1 cellular context compared by ENCODE assay signal in the genomic region with DNA sequence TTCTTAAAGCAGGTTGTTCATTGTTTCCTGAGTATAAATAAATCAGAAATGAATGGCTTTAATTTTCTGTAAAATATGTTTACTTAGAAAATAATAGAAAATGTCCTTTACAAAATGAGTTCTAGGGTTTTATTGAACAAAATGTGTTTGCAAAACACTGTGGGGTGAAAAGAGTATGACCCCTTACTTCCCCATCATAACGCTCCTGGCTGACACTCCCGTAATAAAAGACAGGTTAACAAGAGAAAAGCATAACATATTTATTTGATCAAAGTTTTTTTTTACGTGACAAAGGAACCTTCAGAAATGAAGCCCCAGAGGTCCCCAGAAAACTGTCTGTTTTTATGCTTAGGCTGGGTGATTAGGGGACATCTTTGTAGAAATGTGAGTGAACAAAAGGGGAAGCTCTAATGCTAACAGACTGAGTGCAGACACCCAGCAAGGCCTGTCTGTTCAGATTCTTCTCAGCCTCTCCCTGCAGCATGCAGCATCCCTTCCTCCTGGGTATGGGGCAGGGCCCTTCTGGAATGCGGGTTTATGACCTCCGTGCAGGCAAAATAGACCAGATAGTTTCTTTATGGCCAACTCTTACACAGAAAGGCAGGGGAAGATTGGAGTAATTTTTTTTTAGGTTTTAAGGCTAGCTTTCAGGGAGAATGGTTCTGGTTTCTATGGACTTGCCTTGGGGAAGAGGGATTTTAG.
TF ChIP-seq lines count a peak whose summit lies in the region.

No MANE protein-coding gene starts in this region.

TF ChIP-seq in GM23338, 12 proteins besides CTCF, POLR2A, EP300 and RAD21 (continued from another document):
- TF ChIP-seq, protein P1, sequence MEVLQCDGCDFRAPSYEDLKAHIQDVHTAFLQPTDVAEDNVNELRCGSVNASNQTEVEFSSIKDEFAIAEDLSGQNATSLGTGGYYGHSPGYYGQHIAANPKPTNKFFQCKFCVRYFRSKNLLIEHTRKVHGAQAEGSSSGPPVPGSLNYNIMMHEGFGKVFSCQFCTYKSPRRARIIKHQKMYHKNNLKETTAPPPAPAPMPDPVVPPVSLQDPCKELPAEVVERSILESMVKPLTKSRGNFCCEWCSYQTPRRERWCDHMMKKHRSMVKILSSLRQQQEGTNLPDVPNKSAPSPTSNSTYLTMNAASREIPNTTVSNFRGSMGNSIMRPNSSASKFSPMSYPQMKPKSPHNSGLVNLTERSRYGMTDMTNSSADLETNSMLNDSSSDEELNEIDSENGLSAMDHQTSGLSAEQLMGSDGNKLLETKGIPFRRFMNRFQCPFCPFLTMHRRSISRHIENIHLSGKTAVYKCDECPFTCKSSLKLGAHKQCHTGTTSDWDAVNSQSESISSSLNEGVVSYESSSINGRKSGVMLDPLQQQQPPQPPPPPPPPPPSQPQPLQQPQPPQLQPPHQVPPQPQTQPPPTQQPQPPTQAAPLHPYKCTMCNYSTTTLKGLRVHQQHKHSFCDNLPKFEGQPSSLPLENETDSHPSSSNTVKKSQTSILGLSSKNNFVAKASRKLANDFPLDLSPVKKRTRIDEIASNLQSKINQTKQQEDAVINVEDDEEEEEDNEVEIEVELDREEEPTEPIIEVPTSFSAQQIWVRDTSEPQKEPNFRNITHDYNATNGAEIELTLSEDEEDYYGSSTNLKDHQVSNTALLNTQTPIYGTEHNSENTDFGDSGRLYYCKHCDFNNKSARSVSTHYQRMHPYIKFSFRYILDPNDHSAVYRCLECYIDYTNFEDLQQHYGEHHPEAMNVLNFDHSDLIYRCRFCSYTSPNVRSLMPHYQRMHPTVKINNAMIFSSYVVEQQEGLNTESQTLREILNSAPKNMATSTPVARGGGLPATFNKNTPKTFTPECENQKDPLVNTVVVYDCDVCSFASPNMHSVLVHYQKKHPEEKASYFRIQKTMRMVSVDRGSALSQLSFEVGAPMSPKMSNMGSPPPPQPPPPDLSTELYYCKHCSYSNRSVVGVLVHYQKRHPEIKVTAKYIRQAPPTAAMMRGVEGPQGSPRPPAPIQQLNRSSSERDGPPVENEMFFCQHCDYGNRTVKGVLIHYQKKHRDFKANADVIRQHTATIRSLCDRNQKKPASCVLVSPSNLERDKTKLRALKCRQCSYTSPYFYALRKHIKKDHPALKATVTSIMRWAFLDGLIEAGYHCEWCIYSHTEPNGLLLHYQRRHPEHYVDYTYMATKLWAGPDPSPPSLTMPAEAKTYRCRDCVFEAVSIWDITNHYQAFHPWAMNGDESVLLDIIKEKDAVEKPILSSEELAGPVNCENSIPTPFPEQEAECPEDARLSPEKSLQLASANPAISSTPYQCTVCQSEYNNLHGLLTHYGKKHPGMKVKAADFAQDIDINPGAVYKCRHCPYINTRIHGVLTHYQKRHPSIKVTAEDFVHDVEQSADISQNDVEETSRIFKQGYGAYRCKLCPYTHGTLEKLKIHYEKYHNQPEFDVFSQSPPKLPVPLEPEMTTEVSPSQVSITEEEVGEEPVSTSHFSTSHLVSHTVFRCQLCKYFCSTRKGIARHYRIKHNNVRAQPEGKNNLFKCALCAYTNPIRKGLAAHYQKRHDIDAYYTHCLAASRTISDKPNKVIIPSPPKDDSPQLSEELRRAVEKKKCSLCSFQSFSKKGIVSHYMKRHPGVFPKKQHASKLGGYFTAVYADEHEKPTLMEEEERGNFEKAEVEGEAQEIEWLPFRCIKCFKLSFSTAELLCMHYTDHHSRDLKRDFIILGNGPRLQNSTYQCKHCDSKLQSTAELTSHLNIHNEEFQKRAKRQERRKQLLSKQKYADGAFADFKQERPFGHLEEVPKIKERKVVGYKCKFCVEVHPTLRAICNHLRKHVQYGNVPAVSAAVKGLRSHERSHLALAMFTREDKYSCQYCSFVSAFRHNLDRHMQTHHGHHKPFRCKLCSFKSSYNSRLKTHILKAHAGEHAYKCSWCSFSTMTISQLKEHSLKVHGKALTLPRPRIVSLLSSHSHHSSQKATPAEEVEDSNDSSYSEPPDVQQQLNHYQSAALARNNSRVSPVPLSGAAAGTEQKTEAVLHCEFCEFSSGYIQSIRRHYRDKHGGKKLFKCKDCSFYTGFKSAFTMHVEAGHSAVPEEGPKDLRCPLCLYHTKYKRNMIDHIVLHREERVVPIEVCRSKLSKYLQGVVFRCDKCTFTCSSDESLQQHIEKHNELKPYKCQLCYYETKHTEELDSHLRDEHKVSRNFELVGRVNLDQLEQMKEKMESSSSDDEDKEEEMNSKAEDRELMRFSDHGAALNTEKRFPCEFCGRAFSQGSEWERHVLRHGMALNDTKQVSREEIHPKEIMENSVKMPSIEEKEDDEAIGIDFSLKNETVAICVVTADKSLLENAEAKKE (CRISPR knock-in tag; IDR thresholded peaks at IDR 0.05): no peak
- TF ChIP-seq, protein P2, sequence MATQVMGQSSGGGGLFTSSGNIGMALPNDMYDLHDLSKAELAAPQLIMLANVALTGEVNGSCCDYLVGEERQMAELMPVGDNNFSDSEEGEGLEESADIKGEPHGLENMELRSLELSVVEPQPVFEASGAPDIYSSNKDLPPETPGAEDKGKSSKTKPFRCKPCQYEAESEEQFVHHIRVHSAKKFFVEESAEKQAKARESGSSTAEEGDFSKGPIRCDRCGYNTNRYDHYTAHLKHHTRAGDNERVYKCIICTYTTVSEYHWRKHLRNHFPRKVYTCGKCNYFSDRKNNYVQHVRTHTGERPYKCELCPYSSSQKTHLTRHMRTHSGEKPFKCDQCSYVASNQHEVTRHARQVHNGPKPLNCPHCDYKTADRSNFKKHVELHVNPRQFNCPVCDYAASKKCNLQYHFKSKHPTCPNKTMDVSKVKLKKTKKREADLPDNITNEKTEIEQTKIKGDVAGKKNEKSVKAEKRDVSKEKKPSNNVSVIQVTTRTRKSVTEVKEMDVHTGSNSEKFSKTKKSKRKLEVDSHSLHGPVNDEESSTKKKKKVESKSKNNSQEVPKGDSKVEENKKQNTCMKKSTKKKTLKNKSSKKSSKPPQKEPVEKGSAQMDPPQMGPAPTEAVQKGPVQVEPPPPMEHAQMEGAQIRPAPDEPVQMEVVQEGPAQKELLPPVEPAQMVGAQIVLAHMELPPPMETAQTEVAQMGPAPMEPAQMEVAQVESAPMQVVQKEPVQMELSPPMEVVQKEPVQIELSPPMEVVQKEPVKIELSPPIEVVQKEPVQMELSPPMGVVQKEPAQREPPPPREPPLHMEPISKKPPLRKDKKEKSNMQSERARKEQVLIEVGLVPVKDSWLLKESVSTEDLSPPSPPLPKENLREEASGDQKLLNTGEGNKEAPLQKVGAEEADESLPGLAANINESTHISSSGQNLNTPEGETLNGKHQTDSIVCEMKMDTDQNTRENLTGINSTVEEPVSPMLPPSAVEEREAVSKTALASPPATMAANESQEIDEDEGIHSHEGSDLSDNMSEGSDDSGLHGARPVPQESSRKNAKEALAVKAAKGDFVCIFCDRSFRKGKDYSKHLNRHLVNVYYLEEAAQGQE (IDR thresholded peaks at IDR 0.05; ENCODE audit: unreplicated experiment): no peak
- no peak for TF ChIP-seq STAT1 (IDR thresholded peaks at IDR 0.05; ENCODE audit: unreplicated experiment)
- no peak for TF ChIP-seq ZNF114 (CRISPR knock-in tag; IDR thresholded peaks at IDR 0.05)
- no peak for TF ChIP-seq JUNB (IDR thresholded peaks at IDR 0.05; ENCODE audit: unreplicated experiment)
- no peak for TF ChIP-seq ZNF331 (CRISPR knock-in tag; IDR thresholded peaks at IDR 0.05; ENCODE audit: low read depth)
- no peak for TF ChIP-seq EZH2phosphoT487 (IDR thresholded peaks at IDR 0.05; ENCODE audit: unreplicated experiment)
